In genomic region chr6:149472241-149472640, GRCh38 we compare ENCODE assay signal across 24 cellular contexts. TPM values are rescaled to one million over a fixed set of nuclear protein-coding genes. Genes with fewer than 3 reads are reported as not detected.
DNase-seq lines count a peak whose midpoint lies in the region; ATAC-seq lines count a peak whose summit lies in the region.
"Had no signal": no experiment of that assay in that cellular context is flagged by ENCODE, and none has a peak within 500 bp of the region (broad histone marks: within the 10 kb centered on the region; RNA-seq: fewer than 3 reads in every experiment).

No MANE protein-coding gene starts in this region.

- H3K27me3 Mint-ChIP-seq in activated naive CD4-positive, alpha-beta T cell treated with anti-CD3 and anti-CD28 coated beads, Interleukin-2, amount 50 U/mL, for 24 hours: no peaks in the 10 kb centered on the region
- no peaks in the 10 kb centered on the region for H3K27me3 Mint-ChIP-seq in IgD-negative memory B cell
- H3K27me3 Mint-ChIP-seq in activated naive CD8-positive, alpha-beta T cell treated with anti-CD3 and anti-CD28 coated beads, Interleukin-2, amount 50 U/mL, for 24 hours: no peaks in the 10 kb centered on the region
- no peaks in the 10 kb centered on the region for H3K27me3 Mint-ChIP-seq in stimulated activated naive B cell treated with anti-CD40 and anti-IgM and Interleukin-4, amounts not matched to agents 10 μg/mL and 1 μg/mL and 100 μg/mL, for 72 hours
- H3K27me3 Mint-ChIP-seq: central memory CD8-positive, alpha-beta T cell had no signal

- peaks cover 61% of the 10 kb centered on the region for H3K4me1 Mint-ChIP-seq in activated naive CD4-positive, alpha-beta T cell treated with anti-CD3 and anti-CD28 coated beads, Interleukin-2, amount 50 U/mL, for 24 hours
- H3K4me1 Mint-ChIP-seq in IgD-negative memory B cell: peaks cover 52 to 68% (median 64%) of the 10 kb centered on the region in 3 donors
- H3K4me1 Mint-ChIP-seq in activated naive CD8-positive, alpha-beta T cell treated with anti-CD3 and anti-CD28 coated beads, Interleukin-2, amount 50 U/mL, for 24 hours: peaks cover 71% of the 10 kb centered on the region
- peaks cover 72 to 93% of the 10 kb centered on the region in 2 donors for H3K4me1 Mint-ChIP-seq in stimulated activated naive B cell treated with anti-CD40 and anti-IgM and Interleukin-4, amounts not matched to agents 10 μg/mL and 1 μg/mL and 100 μg/mL, for 72 hours
- H3K4me1 Mint-ChIP-seq: immature natural killer cell had no signal

- ATAC-seq in activated naive CD8-positive, alpha-beta T cell treated with anti-CD3 and anti-CD28 coated beads, Interleukin-2, amount 50 U/mL, for 24 hours: peak; percentile 4
- ATAC-seq in stimulated activated naive B cell treated with anti-CD40 and anti-IgM and Interleukin-4, amounts not matched to agents 10 μg/mL and 1 μg/mL and 100 μg/mL, for 72 hours (replicated peaks): no peak
- ATAC-seq: right lobe of liver had no signal

- H3K36me3 Mint-ChIP-seq in activated naive CD4-positive, alpha-beta T cell treated with anti-CD3 and anti-CD28 coated beads, Interleukin-2, amount 50 U/mL, for 24 hours: peaks cover 4% of the 10 kb centered on the region
- H3K36me3 Mint-ChIP-seq in IgD-negative memory B cell: peaks cover 13% of the 10 kb centered on the region
- peaks cover 16% of the 10 kb centered on the region for H3K36me3 Mint-ChIP-seq in activated naive CD8-positive, alpha-beta T cell treated with anti-CD3 and anti-CD28 coated beads, Interleukin-2, amount 50 U/mL, for 24 hours (ENCODE audit: low read depth)
- peaks cover 26 to 35% of the 10 kb centered on the region in 2 donors for H3K36me3 Mint-ChIP-seq in stimulated activated naive B cell treated with anti-CD40 and anti-IgM and Interleukin-4, amounts not matched to agents 10 μg/mL and 1 μg/mL and 100 μg/mL, for 72 hours
- H3K36me3 Mint-ChIP-seq: immature natural killer cell had no signal

- H3K27ac Mint-ChIP-seq in activated naive CD4-positive, alpha-beta T cell treated with anti-CD3 and anti-CD28 coated beads, Interleukin-2, amount 50 U/mL, for 24 hours: peak overlapping the region; percentile 65
- H3K27ac Mint-ChIP-seq in IgD-negative memory B cell: peak overlapping the region; percentile 96 to 98 (median 97)
- peak overlapping the region; percentile 33 for H3K27ac Mint-ChIP-seq in activated naive CD8-positive, alpha-beta T cell treated with anti-CD3 and anti-CD28 coated beads, Interleukin-2, amount 50 U/mL, for 24 hours
- no peak overlapping the region for H3K27ac Mint-ChIP-seq in stimulated activated naive B cell treated with anti-CD40 and anti-IgM and Interleukin-4, amounts not matched to agents 10 μg/mL and 1 μg/mL and 100 μg/mL, for 72 hours
- H3K27ac Mint-ChIP-seq: immature natural killer cell, nephron progenitor cell had no signal

- no peak for DNase-seq in activated naive CD4-positive, alpha-beta T cell treated with Interleukin-2 at 50 U/mL for 16 hours
- DNase-seq in activated naive CD8-positive, alpha-beta T cell treated with anti-CD3 and anti-CD28 coated beads, Interleukin-2, amount 50 U/mL, for 24 hours: no peak
- no peak for DNase-seq in stimulated activated naive B cell treated with anti-CD40 and anti-IgM and Interleukin-4, amounts not matched to agents 10 μg/mL and 1 μg/mL and 100 μg/mL, for 72 hours
- no peak for DNase-seq in iPS-NIHi7 (ENCODE audit: extremely low spot score)
- no peak for DNase-seq in stimulated activated naive CD4-positive, alpha-beta T cell (lab: John Stamatoyannopoulos, UW)
- DNase-seq: foreskin fibroblast; H7; immature natural killer cell; left ventricle myocardium inferior; midbrain; NCI-H1417 treated with DMSO at 0.1 percent for 48 hours; NCI-H2107; NCI-H446 treated with DMSO at 0.1 percent for 48 hours; nephron progenitor cell; right lobe of liver; SK-N-SH; stimulated activated CD4-positive, alpha-beta T cell treated with anti-CD3 and anti-CD28 coated beads, Interleukin-15, amount 100 ng/mL, for 24 hours; stimulated activated CD8-positive, alpha-beta memory T cell treated with anti-CD3 and anti-CD28 coated beads, Interleukin-4, amount 100 ng/mL, for 48 hours; T1000; testis had no signal

- H3K4me3 Mint-ChIP-seq in activated naive CD4-positive, alpha-beta T cell treated with anti-CD3 and anti-CD28 coated beads, Interleukin-2, amount 50 U/mL, for 24 hours: no peak overlapping the region
- peak overlapping the region; percentile 63 to 94 (median 92) for H3K4me3 Mint-ChIP-seq in IgD-negative memory B cell
- H3K4me3 Mint-ChIP-seq in activated naive CD8-positive, alpha-beta T cell treated with anti-CD3 and anti-CD28 coated beads, Interleukin-2, amount 50 U/mL, for 24 hours: peak overlapping the region; percentile 48
- peak overlapping the region; percentile 4 to 54 for H3K4me3 Mint-ChIP-seq in stimulated activated naive B cell treated with anti-CD40 and anti-IgM and Interleukin-4, amounts not matched to agents 10 μg/mL and 1 μg/mL and 100 μg/mL, for 72 hours
- H3K4me3 Mint-ChIP-seq: CD14-positive monocyte; central memory CD8-positive, alpha-beta T cell; immature natural killer cell; nephron progenitor cell had no signal

- no peaks in the 10 kb centered on the region for H3K9me3 Mint-ChIP-seq in activated naive CD4-positive, alpha-beta T cell treated with anti-CD3 and anti-CD28 coated beads, Interleukin-2, amount 50 U/mL, for 24 hours
- H3K9me3 Mint-ChIP-seq in IgD-negative memory B cell: no peaks in the 10 kb centered on the region
- H3K9me3 Mint-ChIP-seq in activated naive CD8-positive, alpha-beta T cell treated with anti-CD3 and anti-CD28 coated beads, Interleukin-2, amount 50 U/mL, for 24 hours: no peaks in the 10 kb centered on the region
- H3K9me3 Mint-ChIP-seq in stimulated activated naive B cell treated with anti-CD40 and anti-IgM and Interleukin-4, amounts not matched to agents 10 μg/mL and 1 μg/mL and 100 μg/mL, for 72 hours: peaks cover 0 to 2% of the 10 kb centered on the region in 2 donors
- H3K9me3 Mint-ChIP-seq: central memory CD8-positive, alpha-beta T cell; immature natural killer cell; nephron progenitor cell had no signal

RNA-seq across cellular contexts. Expression of gene ZC3H12D, which starts 12.6 kb away (rescaled TPM):
- polyA plus RNA-seq in IgD-negative memory B cell: 8.2 TPM
- polyA plus RNA-seq: immature natural killer cell had no signal
